15 cellular contexts compared by ENCODE assay signal in genomic region chr14:95311752-95312151, GRCh38. TPM values are rescaled to one million over a fixed set of nuclear protein-coding genes. Genes with fewer than 3 reads are reported as not detected.
DNase-seq lines count a peak whose midpoint lies in the region; ATAC-seq, FAIRE-seq and TF ChIP-seq lines count a peak whose summit lies in the region.
"Had no signal": no experiment of that assay in that cellular context is flagged by ENCODE, and none has a peak within 500 bp of the region (broad histone marks: within the 10 kb centered on the region; RNA-seq: fewer than 3 reads in every experiment).

No MANE protein-coding gene starts in this region.

- H3K27me3 ChIP-seq in naive thymus-derived CD4-positive, alpha-beta T cell (ENCODE audit: control insufficient read depth in 2 of 2, insufficient read depth in 2 of 2, low read length in 2 of 2), result peaks cover 0 to 3% of the 10 kb centered on the region in 2 donors
- H3K27me3 ChIP-seq in CD8-positive, alpha-beta memory T cell (ENCODE audit: insufficient read depth, low read length, poor library complexity, severe bottlenecking), result no peaks in the 10 kb centered on the region
- H3K27me3 ChIP-seq: MG63 had no signal

- DNase-seq in A549 (ENCODE audit: low read depth in 1 of 2, low spot score in 1 of 2) (peak; percentile 31 to 56), HT1080 (ENCODE audit: low read depth) (peak; percentile 73), dermis blood vessel endothelial cell (peak; percentile 74), NCI-H1048 (lab: John Stamatoyannopoulos, UW) (no peak)
- no peak for DNase-seq in naive thymus-derived CD4-positive, alpha-beta T cell
- no peak for DNase-seq in activated T-cell treated with anti-CD3 and anti-CD28 coated beads, Interleukin-2, amount 50 U/mL, for 1 hour
- DNase-seq in CD8-positive, alpha-beta memory T cell, result no peak
- DNase-seq: activated CD4-positive, alpha-beta T cell treated with anti-CD3 and anti-CD28 coated beads for 48 hours; activated T-cell treated with anti-CD3 and anti-CD28 coated beads, Interleukin-2, amount 50 U/mL, for 72 hours; effector CD4-positive, alpha-beta T cell; MG63; T-helper 1 cell had no signal

- no peaks in the 10 kb centered on the region for H3K36me3 ChIP-seq in naive thymus-derived CD4-positive, alpha-beta T cell (ENCODE audit: control insufficient read depth in 2 of 3, insufficient read depth in 3 of 3, low read length in 3 of 3)
- H3K36me3 ChIP-seq in CD8-positive, alpha-beta memory T cell (ENCODE audit: insufficient read depth, low read length), result no peaks in the 10 kb centered on the region
- H3K36me3 ChIP-seq: MG63, thoracic aorta had no signal

- intact Hi-C loops in naive thymus-derived CD4-positive, alpha-beta T cell (cut with micrococcal nuclease), result no loop called here

- CTCF ChIA-PET in A549 (lab: Yijun Ruan, JAX), result interaction anchor here (1.6 kb wide), 1 partner anchor 10 kb away, joined by 3 read pairs; no protein-coding TSS in a partner anchor
- CTCF ChIA-PET in naive thymus-derived CD4-positive, alpha-beta T cell (lab: Charles Lee), result no interaction called here
- CTCF ChIA-PET in CD8-positive, alpha-beta memory T cell (lab: Charles Lee), result no interaction called here

- H3K27ac ChIP-seq in A549, result peak overlapping the region; percentile 76 to 88; a peak in 5 of 6 replicates
- no peak overlapping the region for H3K27ac ChIP-seq in naive thymus-derived CD4-positive, alpha-beta T cell (ENCODE audit: low read depth, low read length)
- no peak overlapping the region for H3K27ac ChIP-seq in CD8-positive, alpha-beta memory T cell (ENCODE audit: low read depth, low read length)

- H3K9me3 ChIP-seq in A549, result no peaks in the 10 kb centered on the region
- H3K9me3 ChIP-seq in naive thymus-derived CD4-positive, alpha-beta T cell (ENCODE audit: control insufficient read depth in 2 of 3, low read length in 3 of 3), result no peaks in the 10 kb centered on the region
- no peaks in the 10 kb centered on the region for H3K9me3 ChIP-seq in CD8-positive, alpha-beta memory T cell (ENCODE audit: low read length)
- H3K9me3 ChIP-seq: MG63, thoracic aorta had no signal

- no peak for TF ChIP-seq EP300 in A549 (IDR thresholded peaks at IDR 0.05)

- H3K9me3 Mint-ChIP-seq in naive thymus-derived CD4-positive, alpha-beta T cell, result no peaks in the 10 kb centered on the region
- H3K9me3 Mint-ChIP-seq in CD8-positive, alpha-beta memory T cell, result no peaks in the 10 kb centered on the region
- no peaks in the 10 kb centered on the region for H3K9me3 Mint-ChIP-seq in activated T-helper 17 cell treated with anti-CD3 and anti-CD28 coated beads, Interleukin-2, amount 50 U/mL, for 72 hours
- H3K9me3 Mint-ChIP-seq: activated T-cell treated with anti-CD3 and anti-CD28 coated beads, Interleukin-2, amount 50 U/mL, for 72 hours had no signal

- ATAC-seq in A549, result peak in 1 of 2 experiments; percentile 39; a peak in 3 of 6 replicates
- ATAC-seq in naive thymus-derived CD4-positive, alpha-beta T cell, result peak; percentile 46
- ATAC-seq in activated T-helper 17 cell treated with anti-CD3 and anti-CD28 coated beads, Interleukin-2, amount 50 U/mL, for 72 hours (replicated peaks), result no peak
- ATAC-seq: activated T-cell treated with anti-CD3 and anti-CD28 coated beads, Interleukin-2, amount 50 U/mL, for 72 hours had no signal

- H3K36me3 Mint-ChIP-seq in naive thymus-derived CD4-positive, alpha-beta T cell, result no peaks in the 10 kb centered on the region
- H3K36me3 Mint-ChIP-seq in CD8-positive, alpha-beta memory T cell, result peaks cover 0 to 2% (median 0%) of the 10 kb centered on the region in 3 donors
- H3K36me3 Mint-ChIP-seq in activated T-helper 17 cell treated with anti-CD3 and anti-CD28 coated beads, Interleukin-2, amount 50 U/mL, for 72 hours (ENCODE audit: low read depth), result no peaks in the 10 kb centered on the region

- no peak for TF ChIP-seq CTCF in A549 (IDR thresholded peaks at IDR 0.05)

- H3K27ac Mint-ChIP-seq in naive thymus-derived CD4-positive, alpha-beta T cell, result no peak overlapping the region
- no peak overlapping the region for H3K27ac Mint-ChIP-seq in CD8-positive, alpha-beta memory T cell
- no peak overlapping the region for H3K27ac Mint-ChIP-seq in activated T-helper 17 cell treated with anti-CD3 and anti-CD28 coated beads, Interleukin-2, amount 50 U/mL, for 72 hours
- H3K27ac Mint-ChIP-seq: activated T-cell treated with anti-CD3 and anti-CD28 coated beads, Interleukin-2, amount 50 U/mL, for 72 hours had no signal

- peaks cover 46% of the 10 kb centered on the region for H3K4me1 ChIP-seq in A549
- H3K4me1 ChIP-seq in naive thymus-derived CD4-positive, alpha-beta T cell (ENCODE audit: control insufficient read depth in 2 of 2, insufficient read depth in 2 of 2, low read length in 2 of 2), result no peaks in the 10 kb centered on the region
- no peaks in the 10 kb centered on the region for H3K4me1 ChIP-seq in CD8-positive, alpha-beta memory T cell (ENCODE audit: insufficient read depth, low read length)

- WGBS in A549 (ENCODE audit: missing lambda C conversion rate), result 58% methylated on average over 7 of the region's 7 CpGs

- peaks cover 0 to 5% (median 0%) of the 10 kb centered on the region in 7 donors for H3K4me1 Mint-ChIP-seq in naive thymus-derived CD4-positive, alpha-beta T cell
- no peaks in the 10 kb centered on the region for H3K4me1 Mint-ChIP-seq in CD8-positive, alpha-beta memory T cell
- peaks cover 3% of the 10 kb centered on the region for H3K4me1 Mint-ChIP-seq in activated T-helper 17 cell treated with anti-CD3 and anti-CD28 coated beads, Interleukin-2, amount 50 U/mL, for 72 hours

- no peak for TF ChIP-seq RAD21 in A549 (conservative IDR thresholded peaks at IDR 0.05 in 1 of 2, IDR thresholded peaks at IDR 0.05 in 1 of 2)

- no peak for TF ChIP-seq POLR2A in A549 (IDR thresholded peaks at IDR 0.05; ENCODE audit: low read length)

- H3K4me3 ChIP-seq in A549, result no peak overlapping the region
- H3K4me3 ChIP-seq in naive thymus-derived CD4-positive, alpha-beta T cell (ENCODE audit: low read length), result no peak overlapping the region
- no peak overlapping the region for H3K4me3 ChIP-seq in CD8-positive, alpha-beta memory T cell (ENCODE audit: low read length)
- H3K4me3 ChIP-seq: MG63, thoracic aorta had no signal

- peaks cover 0 to 13% (median 8%) of the 10 kb centered on the region in 5 donors for H3K27me3 Mint-ChIP-seq in naive thymus-derived CD4-positive, alpha-beta T cell
- H3K27me3 Mint-ChIP-seq in CD8-positive, alpha-beta memory T cell, result peaks cover 9 to 20% of the 10 kb centered on the region in 2 donors
- H3K27me3 Mint-ChIP-seq in activated T-helper 17 cell treated with anti-CD3 and anti-CD28 coated beads, Interleukin-2, amount 50 U/mL, for 72 hours, result peaks cover 20% of the 10 kb centered on the region

- H3K4me3 Mint-ChIP-seq in naive thymus-derived CD4-positive, alpha-beta T cell, result no peak overlapping the region
- no peak overlapping the region for H3K4me3 Mint-ChIP-seq in CD8-positive, alpha-beta memory T cell
- no peak overlapping the region for H3K4me3 Mint-ChIP-seq in activated T-helper 17 cell treated with anti-CD3 and anti-CD28 coated beads, Interleukin-2, amount 50 U/mL, for 72 hours
- H3K4me3 Mint-ChIP-seq: activated T-cell treated with anti-CD3 and anti-CD28 coated beads, Interleukin-2, amount 50 U/mL, for 72 hours had no signal

- POLR2A ChIA-PET in A549 (lab: Yijun Ruan, JAX), result interaction anchor here (0.6 kb wide), 1 partner anchor 62 kb away, joined by 3 read pairs; no protein-coding TSS in a partner anchor
- POLR2A ChIA-PET in naive thymus-derived CD4-positive, alpha-beta T cell (lab: Charles Lee), result no interaction called here
- POLR2A ChIA-PET in CD8-positive, alpha-beta memory T cell (lab: Charles Lee), result no interaction called here

- peak overlapping the region; percentile 46 for H3K4me2 ChIP-seq in A549

- no peak for FAIRE-seq in A549 (lab: Jason Lieb, UNC)
- FAIRE-seq: keratinocyte had no signal

TF ChIP-seq in A549, 52 proteins besides CTCF, POLR2A, EP300 and RAD21 (continues in another document):
- TF ChIP-seq, protein P1, sequence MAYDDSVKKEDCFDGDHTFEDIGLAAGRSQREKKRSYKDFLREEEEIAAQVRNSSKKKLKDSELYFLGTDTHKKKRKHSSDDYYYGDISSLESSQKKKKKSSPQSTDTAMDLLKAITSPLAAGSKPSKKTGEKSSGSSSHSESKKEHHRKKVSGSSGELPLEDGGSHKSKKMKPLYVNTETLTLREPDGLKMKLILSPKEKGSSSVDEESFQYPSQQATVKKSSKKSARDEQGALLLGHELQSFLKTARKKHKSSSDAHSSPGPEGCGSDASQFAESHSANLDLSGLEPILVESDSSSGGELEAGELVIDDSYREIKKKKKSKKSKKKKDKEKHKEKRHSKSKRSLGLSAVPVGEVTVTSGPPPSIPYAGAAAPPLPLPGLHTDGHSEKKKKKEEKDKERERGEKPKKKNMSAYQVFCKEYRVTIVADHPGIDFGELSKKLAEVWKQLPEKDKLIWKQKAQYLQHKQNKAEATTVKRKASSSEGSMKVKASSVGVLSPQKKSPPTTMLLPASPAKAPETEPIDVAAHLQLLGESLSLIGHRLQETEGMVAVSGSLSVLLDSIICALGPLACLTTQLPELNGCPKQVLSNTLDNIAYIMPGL (CRISPR knock-in tag; IDR thresholded peaks at IDR 0.05; ENCODE audit: borderline replicate concordance), result no peak
- TF ChIP-seq RFX5 (IDR thresholded peaks at IDR 0.05) (no peak), ZFP36 (IDR thresholded peaks at IDR 0.05; ENCODE audit: borderline replicate concordance, partially characterized antibody) (peak; percentile 20)

RNA-seq across cellular contexts. Expression of gene CLMN, which starts 8.0 kb away (rescaled TPM):
- 10.6 and 11.3 TPM in 2 replicates for polyA plus RNA-seq in A549 (2011; rRNA removed)
- polyA plus RNA-seq in A549 (2012; cell fraction: cytosol; rRNA removed), result 1.4 and 1.6 TPM in 2 replicates
- 2.0 and 3.1 TPM in 2 replicates for polyA plus RNA-seq in A549 (2012; cell fraction: nucleus; rRNA removed)
- 2.9 to 4.3 TPM (median 3.3 TPM) in 3 replicates for polyA plus RNA-seq in A549 (2017; fragmentation: RNase III; extraction: RNeasy Plus Mini Kit Qiagen cat#74134 plus additional on column Dnase treatment)
- polyA minus RNA-seq in A549 (2011; rRNA and poly(A)+ RNA removed), result 10.9 and 11.9 TPM in 2 replicates
- 3.8 and 4.2 TPM in 2 replicates for total RNA-seq in HT1080 (2014; rRNA removed; shearing (Covaris generic))
- 9.8 and 11.2 TPM in 2 replicates for polyA plus RNA-seq in HT1080 (2015; cell fraction: cytosol; rRNA removed)
- 28.9 and 37.3 TPM in 2 replicates for polyA plus RNA-seq in HT1080 (2015; cell fraction: nucleus; rRNA removed)
- total RNA-seq in dermis blood vessel endothelial cell, result 0.68 and 1.5 TPM in 2 replicates
- 1 to 10 TPM in 2 of 5 experiments, under 1 TPM in 3; 0.43 to 6.8 (median 0.70) TPM for total RNA-seq in naive thymus-derived CD4-positive, alpha-beta T cell
- polyA plus RNA-seq in naive thymus-derived CD4-positive, alpha-beta T cell, result 1 to 10 TPM in 1 of 2 donors, under 1 TPM in 1; 0.56 to 1.2 TPM
- under 1 TPM; 0.29 to 0.72 TPM for total RNA-seq in CD8-positive, alpha-beta memory T cell
- polyA plus RNA-seq in CD8-positive, alpha-beta memory T cell, result 0.15 TPM
- 1 to 10 TPM in 1 of 2 donors, under 1 TPM in 1; 0.95 to 5.3 TPM for total RNA-seq in activated T-helper 17 cell treated with anti-CD3 and anti-CD28 coated beads, Interleukin-2, amount 50 U/mL, for 72 hours

Comparison
In these comparisons a context has a peak if more than half of its experiments do, and no peak if none do; other contexts are left out.
1. DNase-seq: peak in A549 (2 of 2), HT1080 (single experiment) and dermis blood vessel endothelial cell (single experiment); none in naive thymus-derived CD4-positive, alpha-beta T cell (0 of 9), activated T-cell treated with anti-CD3 and anti-CD28 coated beads, Interleukin-2, amount 50 U/mL, for 1 hour (single experiment), NCI-H1048 (single experiment) and CD8-positive, alpha-beta memory T cell (0 of 5).
2. H3K27ac ChIP-seq: peak in A549 (2 of 2); none in naive thymus-derived CD4-positive, alpha-beta T cell (single experiment) and CD8-positive, alpha-beta memory T cell (single experiment).